ENCODE assay signal across 22 cellular contexts in the genomic region with DNA sequence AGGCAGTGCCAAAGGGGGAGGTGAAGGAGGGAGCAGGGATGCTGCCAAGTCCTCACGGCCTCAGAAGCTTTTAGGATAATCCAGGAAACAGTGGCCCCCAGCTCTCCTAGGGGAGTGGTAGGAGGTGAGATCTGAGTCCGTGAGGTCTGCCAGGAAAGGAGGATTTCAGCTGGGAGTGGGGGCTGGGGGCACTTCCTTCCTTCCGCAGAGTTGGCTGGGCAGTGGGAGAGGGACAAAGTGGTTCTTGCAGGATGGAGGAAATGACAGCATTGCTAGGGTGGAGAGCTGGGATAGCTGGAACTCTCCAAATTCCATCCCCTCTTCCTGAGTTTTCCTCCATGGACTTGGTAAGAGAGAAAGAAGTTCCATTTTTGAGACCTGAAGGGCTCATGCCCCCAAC. TPM values are rescaled to one million over a fixed set of nuclear protein-coding genes. Genes with fewer than 3 reads are reported as not detected.
DNase-seq lines count a peak whose midpoint lies in the region; ATAC-seq, FAIRE-seq and TF ChIP-seq lines count a peak whose summit lies in the region.
"Had no signal": no experiment of that assay in that cellular context is flagged by ENCODE, and none has a peak within 500 bp of the region (broad histone marks: within the 10 kb centered on the region; RNA-seq: fewer than 3 reads in every experiment).

No MANE protein-coding gene starts in this region.

- H4K91ac ChIP-seq in H1 (replicated peaks; ENCODE audit: insufficient read length, low read length), result no peak overlapping the region

- H3K9ac ChIP-seq in H1 (replicated peaks in 1 of 4; ENCODE audit: extremely low read depth in 1 of 4, low read depth in 3 of 4, low read length in 3 of 4), result no peak overlapping the region
- H3K9ac ChIP-seq in mesendoderm (ENCODE audit: low read length), result no peak overlapping the region

- H3K36me3 ChIP-seq in H1 (ENCODE audit: control insufficient read depth in 2 of 4, insufficient read depth in 4 of 4, low read length in 3 of 4) (no peaks in the 10 kb centered on the region), mesendoderm (ENCODE audit: control insufficient read depth, insufficient read depth, low read length) (no peaks in the 10 kb centered on the region)
- H3K36me3 ChIP-seq: SJCRH30 had no signal

- H3K36me3 Mint-ChIP-seq in activated CD4-positive, alpha-beta memory T cell treated with anti-CD3 and anti-CD28 coated beads for 36 hours, result no peaks in the 10 kb centered on the region

- no peak overlapping the region for H3K4me3 Mint-ChIP-seq in activated CD4-positive, alpha-beta memory T cell treated with anti-CD3 and anti-CD28 coated beads for 36 hours
- H3K4me3 Mint-ChIP-seq: CD4-positive, alpha-beta T cell had no signal

- H3K9me3 Mint-ChIP-seq in activated CD4-positive, alpha-beta memory T cell treated with anti-CD3 and anti-CD28 coated beads for 36 hours, result no peaks in the 10 kb centered on the region
- H3K9me3 Mint-ChIP-seq: CD4-positive, alpha-beta T cell had no signal

- no peak overlapping the region for H3K4me3 ChIP-seq in right cardiac atrium (ENCODE audit: low read length)
- no peak overlapping the region for H3K4me3 ChIP-seq in H1 (ENCODE audit: extremely low read depth in 1 of 4, insufficient read depth in 2 of 4, low read depth in 3 of 4, low read length in 4 of 4)
- no peak overlapping the region for H3K4me3 ChIP-seq in mesendoderm (ENCODE audit: low read length)
- H3K4me3 ChIP-seq: K562, PC-9, SJCRH30 had no signal

- no peak overlapping the region for H2AFZ ChIP-seq in H1 (ENCODE audit: low read length)
- H2AFZ ChIP-seq: PC-9 had no signal

- TF ChIP-seq EP300 in H1 (IDR thresholded peaks at IDR 0.05; ENCODE audit: borderline replicate concordance in 1 of 2, low read depth in 2 of 2, low read length in 2 of 2), result no peak

- no peak overlapping the region for H3K4ac ChIP-seq in H1 (replicated peaks; ENCODE audit: insufficient read length, low read depth, low read length)
- no peak overlapping the region for H3K4ac ChIP-seq in mesendoderm (ENCODE audit: low read depth, low read length)

- H2AK5ac ChIP-seq in H1 (ENCODE audit: low read depth, low read length) (no peak overlapping the region), mesendoderm (ENCODE audit: low read length) (no peak overlapping the region)

- H3K4me1 ChIP-seq in right cardiac atrium (ENCODE audit: control insufficient read depth, insufficient read depth, low read length) (peaks cover 2% of the 10 kb centered on the region), H1 (replicated peaks in 1 of 4; ENCODE audit: control insufficient read depth in 3 of 4, insufficient read depth in 4 of 4, low read length in 3 of 4) (peaks cover 4 to 9% (median 7%) of the 10 kb centered on the region in 4 experiments; a peak in 5 of 7 replicates), mesendoderm (ENCODE audit: control insufficient read depth, low read depth, low read length) (peaks cover 32% of the 10 kb centered on the region)
- H3K4me1 ChIP-seq: SJCRH30 had no signal

- H3K27ac ChIP-seq in right cardiac atrium (ENCODE audit: low read length) (no peak overlapping the region), H1 (ENCODE audit: low read depth, low read length) (no peak overlapping the region), mesendoderm (ENCODE audit: low read depth, low read length) (no peak overlapping the region)
- H3K27ac ChIP-seq: PC-9, SJCRH30 had no signal

- peak overlapping the region; percentile 20; the same call in 1 of the 2 replicates for H2BK12ac ChIP-seq in H1 (ENCODE audit: low read depth, low read length)

- 0 out of 2 replicates have a peak overlapping the region, but pooled peaks have one; percentile 5 for H4K8ac ChIP-seq in H1 (ENCODE audit: extremely low read depth, insufficient read depth, low read length)
- no peak overlapping the region for H4K8ac ChIP-seq in mesendoderm (ENCODE audit: low read depth, low read length)

- POLR2A ChIA-PET in H1 (lab: Charles Lee; ENCODE audit: partially characterized antibody), result interaction anchor here (1.1 to 2.3 kb wide), 6 partner anchors 9 to 144 kb away, joined by 3 to 7 read pairs (median 4); a partner anchor contains a TSS
- POLR2A ChIA-PET in activated CD4-positive, alpha-beta memory T cell treated with anti-CD3 and anti-CD28 coated beads for 36 hours (lab: Charles Lee), result no interaction called here

- 17% methylated on average over 3 of the region's 3 CpGs for WGBS in right cardiac atrium
- WGBS in H1 (ENCODE audit: extremely low coverage in 1 of 2, insufficient coverage in 1 of 2, insufficient read length in 1 of 2, insufficient replicate concordance in 2 of 2, low coverage in 1 of 2, low lambda C conversion rate in 2 of 2, missing lambda C conversion rate in 1 of 2), 2 experiments, result 65% methylated on average over 3 of the region's 3 CpGs; no CpG with 5 or more reads in 1 of the 2 experiments
- no CpG with 5 or more reads among the region's 3 CpGs for WGBS in mesendoderm (ENCODE audit: extremely low coverage, insufficient coverage, low lambda C conversion rate)

- in situ Hi-C loops in G401 (cut with HindIII; ENCODE audit: low sequenced_read_pairs), result no loop called here

- intact Hi-C loops in right cardiac atrium (cut with DNase I) (no loop called here), Right ventricle myocardium superior (cut with DNase I) (no loop called here)
- intact Hi-C loops in activated CD4-positive, alpha-beta memory T cell treated with anti-CD3 and anti-CD28 coated beads for 36 hours (cut with micrococcal nuclease), result no loop called here

- H3K27me3 Mint-ChIP-seq in activated CD4-positive, alpha-beta memory T cell treated with anti-CD3 and anti-CD28 coated beads for 36 hours, result peaks cover 37% of the 10 kb centered on the region

- peaks cover 11% of the 10 kb centered on the region for H3K23me2 ChIP-seq in H1 (ENCODE audit: low read depth, low read length)

- H3K4me2 ChIP-seq in H1 (ENCODE audit: insufficient read depth in 1 of 2, low read depth in 2 of 2, low read length in 2 of 2) (no peak overlapping the region), mesendoderm (ENCODE audit: low read length) (no peak overlapping the region)

- H3K18ac ChIP-seq in H1 (ENCODE audit: extremely low read depth, low read length) (no peak overlapping the region), mesendoderm (ENCODE audit: low read length) (peak overlapping the region; percentile 28)

- DNase-seq in right cardiac atrium (no peak), Right ventricle myocardium superior (no peak), H1 (ENCODE audit: low read depth in 1 of 2, low spot score in 2 of 2) (no peak), mesendoderm (peak; percentile 67), G401 (ENCODE audit: low spot score) (no peak)
- no peak for DNase-seq in activated CD4-positive, alpha-beta memory T cell treated with anti-CD3 and anti-CD28 coated beads for 36 hours
- DNase-seq: Caco-2; CD4-positive, alpha-beta T cell; GF-D8; HCEC 1CT; NCI-H1092 treated with DMSO at 0.1 percent for 48 hours; NCI-H146; NCI-H2081 treated with DMSO at 0.1 percent for 48 hours; NCI-H2227 treated with DMSO at 0.1 percent for 48 hours; NCI-H510A treated with DMSO at 0.1 percent for 48 hours; NCI-H774; PC-9; SJCRH30 had no signal

- CTCF ChIA-PET in H1 (lab: Charles Lee; ENCODE audit: partially characterized antibody), result interaction anchor here (1.6 to 33.0 kb wide), 6 partner anchors 9 to 171 kb away, joined by 3 to 1206 read pairs (median 133); a partner anchor contains a TSS
- CTCF ChIA-PET in activated CD4-positive, alpha-beta memory T cell treated with anti-CD3 and anti-CD28 coated beads for 36 hours (lab: Charles Lee), result interaction anchor here (0.6 to 10.0 kb wide), 3 partner anchors 12 to 34 kb away, joined by 3 to 99 read pairs (median 5); a partner anchor contains a TSS

- no peak overlapping the region for H2BK20ac ChIP-seq in H1 (ENCODE audit: low read length)

- no peak overlapping the region for H3K27ac Mint-ChIP-seq in activated CD4-positive, alpha-beta memory T cell treated with anti-CD3 and anti-CD28 coated beads for 36 hours
- H3K27ac Mint-ChIP-seq: CD4-positive, alpha-beta T cell had no signal

- H3K79me1 ChIP-seq in H1 (ENCODE audit: low read depth, low read length) (no peaks in the 10 kb centered on the region), mesendoderm (ENCODE audit: low read length) (no peaks in the 10 kb centered on the region)

- H3K56ac ChIP-seq in H1 (replicated peaks; ENCODE audit: insufficient read length, low read depth, low read length) (no peak overlapping the region), mesendoderm (ENCODE audit: low read length) (peak overlapping the region; percentile 49)

- no peaks in the 10 kb centered on the region for H4K20me1 ChIP-seq in H1 (replicated peaks in 1 of 2; ENCODE audit: control insufficient read depth in 1 of 2, insufficient read depth in 2 of 2, low read length in 2 of 2)

- H2BK5ac ChIP-seq in H1 (ENCODE audit: low read depth, low read length) (no peak overlapping the region), mesendoderm (ENCODE audit: low read length) (no peak overlapping the region)

- H3K79me2 ChIP-seq in H1 (ENCODE audit: control insufficient read depth in 1 of 2, insufficient read depth in 2 of 2, low read length in 2 of 2) (no peaks in the 10 kb centered on the region), mesendoderm (ENCODE audit: control insufficient read depth, insufficient read depth, low read length) (no peaks in the 10 kb centered on the region)

- FAIRE-seq in H1 (lab: Jason Lieb, UNC), result no peak
- FAIRE-seq: A204.1, K562 had no signal

- no peak for TF ChIP-seq POLR2A in H1 (IDR thresholded peaks at IDR 0.05; ENCODE audit: control extremely low read depth in 1 of 2, low read depth in 2 of 2, low read length in 2 of 2)

- H3K27me3 ChIP-seq in right cardiac atrium (ENCODE audit: control insufficient read depth, insufficient read depth) (no peaks in the 10 kb centered on the region), H1 (replicated peaks in 1 of 4; ENCODE audit: control insufficient read depth in 3 of 4, extremely low read depth in 1 of 4, insufficient read depth in 3 of 4, low read length in 3 of 4) (peaks cover 18 to 50% (median 48%) of the 10 kb centered on the region in 4 experiments), mesendoderm (ENCODE audit: insufficient read depth, low read length, poor library complexity) (peaks cover 16% of the 10 kb centered on the region)

- H3K4me1 Mint-ChIP-seq in activated CD4-positive, alpha-beta memory T cell treated with anti-CD3 and anti-CD28 coated beads for 36 hours (ENCODE audit: low read depth), result peaks cover 10% of the 10 kb centered on the region

- TF ChIP-seq RAD21 in H1 (IDR thresholded peaks at IDR 0.05 in 1 of 2, conservative IDR thresholded peaks at IDR 0.05 in 1 of 2; ENCODE audit: low read depth in 2 of 2, low read length in 2 of 2), result no peak

- no peak overlapping the region for H3K23ac ChIP-seq in H1 (ENCODE audit: insufficient read length)
- H3K23ac ChIP-seq in mesendoderm (ENCODE audit: low read length), result no peak overlapping the region

- H2BK15ac ChIP-seq in H1 (ENCODE audit: low read length), result no peak overlapping the region
- no peak overlapping the region for H2BK15ac ChIP-seq in mesendoderm (replicated peaks; ENCODE audit: low read depth)

- H4K5ac ChIP-seq in H1 (ENCODE audit: insufficient read length, low read depth, low read length), result no peak overlapping the region
- H4K5ac ChIP-seq in mesendoderm (ENCODE audit: low read length), result no peak overlapping the region

- TF ChIP-seq CTCF in H1 (IDR thresholded peaks at IDR 0.05; ENCODE audit: control extremely low read depth in 1 of 3, insufficient read depth in 1 of 3, low read depth in 1 of 3, low read length in 3 of 3), result no peak

- H3K9me3 ChIP-seq in right cardiac atrium (ENCODE audit: control insufficient read depth, low read length) (no peaks in the 10 kb centered on the region), H1 (ENCODE audit: insufficient read depth in 2 of 2, low read depth in 1 of 2, low read length in 1 of 2) (no peaks in the 10 kb centered on the region)
- H3K9me3 ChIP-seq: Caco-2, SJCRH30 had no signal

- ATAC-seq in right cardiac atrium, result peak; percentile 20 to 72
- no peak for ATAC-seq in Right ventricle myocardium superior (ENCODE audit: poor library complexity)
- no peak for ATAC-seq in HG03025 (IDR thresholded peaks at IDR 0.05; ENCODE audit: low FRiP score, unreplicated experiment)
- ATAC-seq in HG03354 (IDR thresholded peaks at IDR 0.05; ENCODE audit: poor library complexity, severe bottlenecking, unreplicated experiment), result no peak
- ATAC-seq: K562 had no signal

- H2BK120ac ChIP-seq in H1 (replicated peaks; ENCODE audit: low read depth, low read length) (no peak overlapping the region), mesendoderm (ENCODE audit: low read depth, low read length) (no peak overlapping the region)

- H3K14ac ChIP-seq in H1 (ENCODE audit: insufficient read length), result no peak overlapping the region

RNA-seq across cellular contexts. Expression of a gene that starts 4.8 kb away (rescaled TPM):
- total RNA-seq in right cardiac atrium (1 to 10 TPM in 1 of 4 donors, under 1 TPM in 3; 0.29 to 3.6 (median 0.41) TPM), Right ventricle myocardium superior (0.08 TPM)
- polyA plus RNA-seq in right cardiac atrium (0.34 TPM), H1 (2011; rRNA removed) (1.2 and 1.5 TPM in 2 replicates)
- 1.5 and 1.6 TPM in 2 replicates for total RNA-seq in H1 (2021; fragmentation: NEBNext Ultra II Directional; extraction: Animal tissue kit (Norgen Biotek cat#: 25700))
- 1.3 TPM for polyA plus RNA-seq in H1 (2011; cell fraction: cytosol; rRNA removed)
- 1.8 TPM for polyA plus RNA-seq in H1 (2011; cell fraction: nucleus; rRNA removed)
- 1.0 to 2.1 TPM (median 1.8 TPM) in 4 replicates for polyA plus RNA-seq in H1 (2012, experiment 1 of 2)
- polyA plus RNA-seq in H1 (2012, experiment 2 of 2), result 1.7 TPM
- polyA plus RNA-seq in H1 (2013, experiment 1 of 2), result 0.73 TPM
- 0.63 TPM for polyA plus RNA-seq in H1 (2013, experiment 2 of 2)
- polyA minus RNA-seq in H1 (2011; rRNA and poly(A)+ RNA removed), result 0.78 and 0.82 TPM in 2 replicates
- polyA minus RNA-seq in H1 (2011; cell fraction: cytosol; rRNA and poly(A)+ RNA removed), result 1.8 TPM
- polyA minus RNA-seq in H1 (2011; cell fraction: nucleus; rRNA and poly(A)+ RNA removed), result 2.8 TPM
- 0.91 TPM for polyA plus RNA-seq in mesendoderm (2013, experiment 1 of 2)
- polyA plus RNA-seq in mesendoderm (2013, experiment 2 of 2), result 0.78 TPM
- total RNA-seq in G401 (2014; rRNA removed; shearing (Covaris generic)), result 6.7 and 8.5 TPM in 2 replicates
- total RNA-seq in activated CD4-positive, alpha-beta memory T cell treated with anti-CD3 and anti-CD28 coated beads for 36 hours, result under 1 TPM; 0.10 to 0.12 TPM
- total RNA-seq: SJCRH30 had no signal

RNA-seq across cellular contexts. Expression of a gene that starts 14.7 kb away (rescaled TPM):
- total RNA-seq in right cardiac atrium, result 10 to 100 TPM; 36.6 to 51.8 (median 40.9) TPM
- polyA plus RNA-seq in right cardiac atrium, result 62.3 TPM
- total RNA-seq in Right ventricle myocardium superior, result 24.2 TPM
- 24.4 and 27.4 TPM in 2 replicates for total RNA-seq in H1 (2021; fragmentation: NEBNext Ultra II Directional; extraction: Animal tissue kit (Norgen Biotek cat#: 25700))
- 42.3 and 61.1 TPM in 2 replicates for polyA plus RNA-seq in H1 (2011; rRNA removed)
- 63.9 TPM for polyA plus RNA-seq in H1 (2011; cell fraction: cytosol; rRNA removed)
- 211 TPM for polyA plus RNA-seq in H1 (2011; cell fraction: nucleus; rRNA removed)
- 28.4 to 49.3 TPM (median 44.9 TPM) in 4 replicates for polyA plus RNA-seq in H1 (2012, experiment 1 of 2)
- polyA plus RNA-seq in H1 (2012, experiment 2 of 2), result 30.7 TPM
- 26.1 TPM for polyA plus RNA-seq in H1 (2013, experiment 1 of 2)
- 23.3 TPM for polyA plus RNA-seq in H1 (2013, experiment 2 of 2)
- polyA minus RNA-seq in H1 (2011; rRNA and poly(A)+ RNA removed), result 16.9 and 22.1 TPM in 2 replicates
- polyA minus RNA-seq in H1 (2011; cell fraction: cytosol; rRNA and poly(A)+ RNA removed), result 18.7 TPM
- polyA minus RNA-seq in H1 (2011; cell fraction: nucleus; rRNA and poly(A)+ RNA removed), result 50.1 TPM
- polyA plus RNA-seq in mesendoderm (2013, experiment 1 of 2), result 6.6 TPM
- 7.7 TPM for polyA plus RNA-seq in mesendoderm (2013, experiment 2 of 2)
- 68.4 and 72.7 TPM in 2 replicates for total RNA-seq in G401 (2014; rRNA removed; shearing (Covaris generic))
- total RNA-seq in activated CD4-positive, alpha-beta memory T cell treated with anti-CD3 and anti-CD28 coated beads for 36 hours, result 10 to 100 TPM; 20.6 to 21.0 TPM

RNA-seq across cellular contexts. Expression of a gene that starts 24.3 kb away (rescaled TPM):
- total RNA-seq in right cardiac atrium (under 1 TPM in 3 of 4 donors, not detected in 1; 0.38 to 0.48 (median 0.43) TPM), Right ventricle myocardium superior (0.19 TPM)
- polyA plus RNA-seq in right cardiac atrium (0.29 TPM), H1 (2011; rRNA removed) (0.16 and 0.18 TPM in 2 replicates)
- 0.36 TPM in 1 of 2 replicates, not detected in the other for total RNA-seq in H1 (2021; fragmentation: NEBNext Ultra II Directional; extraction: Animal tissue kit (Norgen Biotek cat#: 25700))
- 0.25 TPM for polyA plus RNA-seq in H1 (2011; cell fraction: cytosol; rRNA removed)
- 0.07 TPM for polyA plus RNA-seq in H1 (2011; cell fraction: nucleus; rRNA removed)
- polyA plus RNA-seq in H1 (2012, experiment 1 of 2), result 0.36 to 0.72 TPM (median 0.59 TPM) in 4 replicates
- polyA plus RNA-seq in H1 (2012, experiment 2 of 2), result 0.41 TPM
- 0.30 TPM for polyA plus RNA-seq in H1 (2013, experiment 1 of 2)
- polyA plus RNA-seq in H1 (2013, experiment 2 of 2), result 0.26 TPM
- polyA minus RNA-seq in H1 (2011; rRNA and poly(A)+ RNA removed), result 0.17 and 0.25 TPM in 2 replicates
- not detected for polyA minus RNA-seq in H1 (2011; cell fraction: cytosol; rRNA and poly(A)+ RNA removed)
- polyA minus RNA-seq in H1 (2011; cell fraction: nucleus; rRNA and poly(A)+ RNA removed), result not detected
- polyA plus RNA-seq in mesendoderm (2013, experiment 1 of 2), result 0.20 TPM
- polyA plus RNA-seq in mesendoderm (2013, experiment 2 of 2), result 0.43 TPM
- 0.12 TPM in 1 of 2 replicates, not detected in the other for total RNA-seq in G401 (2014; rRNA removed; shearing (Covaris generic))
- total RNA-seq in activated CD4-positive, alpha-beta memory T cell treated with anti-CD3 and anti-CD28 coated beads for 36 hours, result under 1 TPM; 0.29 to 0.59 TPM

RNA-seq across cellular contexts. Expression of a gene that starts 24.4 kb away (rescaled TPM):
- total RNA-seq in right cardiac atrium (10 to 100 TPM; 37.7 to 52.3 (median 46.6) TPM), Right ventricle myocardium superior (53.5 TPM)
- polyA plus RNA-seq in right cardiac atrium (48.0 TPM), H1 (2011; rRNA removed) (213 and 214 TPM in 2 replicates)
- 83.0 and 85.3 TPM in 2 replicates for total RNA-seq in H1 (2021; fragmentation: NEBNext Ultra II Directional; extraction: Animal tissue kit (Norgen Biotek cat#: 25700))
- polyA plus RNA-seq in H1 (2011; cell fraction: cytosol; rRNA removed), result 161 TPM
- polyA plus RNA-seq in H1 (2011; cell fraction: nucleus; rRNA removed), result 129 TPM
- polyA plus RNA-seq in H1 (2012, experiment 1 of 2), result 74.1 to 133 TPM (median 98.1 TPM) in 4 replicates
- polyA plus RNA-seq in H1 (2012, experiment 2 of 2), result 86.2 TPM
- polyA plus RNA-seq in H1 (2013, experiment 1 of 2), result 70.3 TPM
- 66.8 TPM for polyA plus RNA-seq in H1 (2013, experiment 2 of 2)
- polyA minus RNA-seq in H1 (2011; rRNA and poly(A)+ RNA removed), result 125 and 134 TPM in 2 replicates
- polyA minus RNA-seq in H1 (2011; cell fraction: cytosol; rRNA and poly(A)+ RNA removed), result 61.9 TPM
- polyA minus RNA-seq in H1 (2011; cell fraction: nucleus; rRNA and poly(A)+ RNA removed), result 71.9 TPM
- 60.1 TPM for polyA plus RNA-seq in mesendoderm (2013, experiment 1 of 2)
- 60.8 TPM for polyA plus RNA-seq in mesendoderm (2013, experiment 2 of 2)
- 75.4 and 95.6 TPM in 2 replicates for total RNA-seq in G401 (2014; rRNA removed; shearing (Covaris generic))
- 10 to 100 TPM; 69.9 to 72.4 TPM for total RNA-seq in activated CD4-positive, alpha-beta memory T cell treated with anti-CD3 and anti-CD28 coated beads for 36 hours

RNA-seq across cellular contexts. Expression of a gene that starts 34.1 kb away (rescaled TPM):
- total RNA-seq in right cardiac atrium (10 to 100 TPM in 1 of 4 donors, 1 to 10 TPM in 3; 6.4 to 11.1 (median 8.5) TPM), Right ventricle myocardium superior (4.8 TPM)
- polyA plus RNA-seq in right cardiac atrium (5.3 TPM), H1 (2011; rRNA removed) (7.2 and 10.0 TPM in 2 replicates)
- 8.9 and 9.6 TPM in 2 replicates for total RNA-seq in H1 (2021; fragmentation: NEBNext Ultra II Directional; extraction: Animal tissue kit (Norgen Biotek cat#: 25700))
- polyA plus RNA-seq in H1 (2011; cell fraction: cytosol; rRNA removed), result 7.7 TPM
- 67.7 TPM for polyA plus RNA-seq in H1 (2011; cell fraction: nucleus; rRNA removed)
- 5.0 to 11.6 TPM (median 9.2 TPM) in 4 replicates for polyA plus RNA-seq in H1 (2012, experiment 1 of 2)
- 3.7 TPM for polyA plus RNA-seq in H1 (2012, experiment 2 of 2)
- 4.4 TPM for polyA plus RNA-seq in H1 (2013, experiment 1 of 2)
- 3.6 TPM for polyA plus RNA-seq in H1 (2013, experiment 2 of 2)
- polyA minus RNA-seq in H1 (2011; rRNA and poly(A)+ RNA removed), result 7.6 and 8.1 TPM in 2 replicates
- polyA minus RNA-seq in H1 (2011; cell fraction: cytosol; rRNA and poly(A)+ RNA removed), result 7.0 TPM
- 13.4 TPM for polyA minus RNA-seq in H1 (2011; cell fraction: nucleus; rRNA and poly(A)+ RNA removed)
- polyA plus RNA-seq in mesendoderm (2013, experiment 1 of 2), result 1.9 TPM
- 2.0 TPM for polyA plus RNA-seq in mesendoderm (2013, experiment 2 of 2)
- total RNA-seq in G401 (2014; rRNA removed; shearing (Covaris generic)), result 4.2 and 5.6 TPM in 2 replicates
- total RNA-seq in activated CD4-positive, alpha-beta memory T cell treated with anti-CD3 and anti-CD28 coated beads for 36 hours, result 10 to 100 TPM; 14.7 to 15.6 TPM

Comparison
In these comparisons a context has a peak if more than half of its experiments do, and no peak if none do; other contexts are left out.
1. ATAC-seq: peak in right cardiac atrium (2 of 2); none in Right ventricle myocardium superior (single experiment), HG03025 (single experiment) and HG03354 (single experiment).